ENCODE assay signal across 33 cellular contexts in genomic region chr2:77608510-77608909, GRCh38.
A peak's percentile ranks its signal among the peaks of the same experiment; 100 is the strongest.
DNase-seq lines count a peak whose midpoint lies in the region; ATAC-seq, FAIRE-seq and TF ChIP-seq lines count a peak whose summit lies in the region.
"Had no signal": no experiment of that assay in that cellular context is flagged by ENCODE, and none has a peak within 500 bp of the region (broad histone marks: within the 10 kb centered on the region; RNA-seq: fewer than 3 reads in every experiment).

No MANE protein-coding gene starts in this region.

- no peaks in the 10 kb centered on the region for H3K79me2 ChIP-seq in HepG2 (ENCODE audit: insufficient read depth, low read length)

- peaks cover 22% of the 10 kb centered on the region for H3K9me3 Mint-ChIP-seq in natural killer cell treated with Interleukin-12 subunit alpha and Interleukin-12 subunit beta and Interleukin-15 and Interleukin-18, amount 100 ng/mL, for 72 hours

- intact Hi-C loops in HepG2 (cut with micrococcal nuclease; ENCODE audit: unreplicated experiment) (no loop called here), right lobe of liver (cut with DNase I) (no loop called here)

- H3K9ac ChIP-seq in HepG2 (ENCODE audit: insufficient read depth, low read depth, low read length): no peak overlapping the region
- H3K9ac ChIP-seq: BLaER1; BLaER1 treated with 17β-estradiol and CSF1 and Interleukin-3, amounts not matched to agents 10 nM and 100 nM had no signal

- no peak for ATAC-seq in HepG2
- ATAC-seq in right lobe of liver: no peak
- no peak for ATAC-seq in natural killer cell treated with Interleukin-12 subunit alpha and Interleukin-12 subunit beta and Interleukin-15 and Interleukin-18, amount 100 ng/mL, for 72 hours
- ATAC-seq: A549; CD8-positive, alpha-beta T cell had no signal

- H3K27ac ChIP-seq in HepG2 (ENCODE audit: extremely low read length, insufficient read depth, low read length) (no peak overlapping the region), right lobe of liver (no peak overlapping the region)
- H3K27ac ChIP-seq: 22Rv1; A549; BLaER1; BLaER1 treated with 17β-estradiol and CSF1 and Interleukin-3, amounts not matched to agents 10 nM and 100 nM; C4-2B had no signal

- no peaks in the 10 kb centered on the region for H3K9me3 ChIP-seq in HepG2 (ENCODE audit: low read length)
- no peaks in the 10 kb centered on the region for H3K9me3 ChIP-seq in right lobe of liver
- H3K9me3 ChIP-seq: BE2C; BLaER1; BLaER1 treated with 17β-estradiol and CSF1 and Interleukin-3, amounts not matched to agents 10 nM and 100 nM; Caco-2 had no signal

- H3K36me3 ChIP-seq in HepG2 (replicated peaks in 1 of 2; ENCODE audit: control insufficient read depth in 1 of 2, insufficient read depth in 2 of 2, low read length in 2 of 2) (no peaks in the 10 kb centered on the region), right lobe of liver (no peaks in the 10 kb centered on the region)
- H3K36me3 ChIP-seq: BE2C; BLaER1; BLaER1 treated with 17β-estradiol and CSF1 and Interleukin-3, amounts not matched to agents 10 nM and 100 nM had no signal

- H3K4me1 ChIP-seq in HepG2 (ENCODE audit: insufficient read depth, low read length) (peaks cover 14% of the 10 kb centered on the region), right lobe of liver (no peaks in the 10 kb centered on the region)
- H3K4me1 ChIP-seq: A549; BE2C; BLaER1; BLaER1 treated with 17β-estradiol and CSF1 and Interleukin-3, amounts not matched to agents 10 nM and 100 nM had no signal

- H3K27me3 ChIP-seq in HepG2 (ENCODE audit: control insufficient read depth in 1 of 2, insufficient read depth in 2 of 2, low read length in 2 of 2) (no peaks in the 10 kb centered on the region), right lobe of liver (no peaks in the 10 kb centered on the region)
- H3K27me3 ChIP-seq: BE2C; BLaER1; BLaER1 treated with 17β-estradiol and CSF1 and Interleukin-3, amounts not matched to agents 10 nM and 100 nM had no signal

- H3K27me3 Mint-ChIP-seq in natural killer cell treated with Interleukin-12 subunit alpha and Interleukin-12 subunit beta and Interleukin-15 and Interleukin-18, amount 100 ng/mL, for 72 hours: no peaks in the 10 kb centered on the region
- H3K27me3 Mint-ChIP-seq: B cell; CD4-positive, alpha-beta memory T cell; CD4-positive, alpha-beta T cell; CD4-positive, CD25-positive, alpha-beta regulatory T cell; CD8-positive, alpha-beta memory T cell had no signal

- CTCF ChIA-PET in HepG2 (lab: Yijun Ruan, JAX; ENCODE audit: low intra/inter-chr PET ratio, low total read pairs): no interaction called here

- TF ChIP-seq EP300 in HepG2 (IDR thresholded peaks at IDR 0.05; ENCODE audit: low read depth in 2 of 2, low read length in 2 of 2) (no peak), HepG2 (CRISPR knock-in tag; IDR thresholded peaks at IDR 0.05; ENCODE audit: borderline replicate concordance) (no peak)

- TF ChIP-seq CTCF in HepG2 (CRISPR knock-in tag; IDR thresholded peaks at IDR 0.05) (no peak), right lobe of liver (IDR thresholded peaks at IDR 0.05) (no peak)

- no peak overlapping the region for H3K4me3 ChIP-seq in HepG2 (replicated peaks in 1 of 3; ENCODE audit: insufficient read depth in 1 of 3, low read depth in 2 of 3, low read length in 3 of 3)
- H3K4me3 ChIP-seq in right lobe of liver: no peak overlapping the region
- H3K4me3 ChIP-seq: A549; BLaER1; BLaER1 treated with 17β-estradiol and CSF1 and Interleukin-3, amounts not matched to agents 10 nM and 100 nM had no signal

- DNase-seq in HepG2 (ENCODE audit: low spot score) (no peak), right lobe of liver (no peak), OCI-M1 (lab: John Stamatoyannopoulos, UW) (peak; percentile 4)
- no peak for DNase-seq in natural killer cell treated with Interleukin-12 subunit alpha and Interleukin-12 subunit beta and Interleukin-15 and Interleukin-18, amount 100 ng/mL, for 72 hours (ENCODE audit: low spot score)
- DNase-seq: 8988T; ACHN; AML-193; BE2C; C1 segment of cervical spinal cord; Caco-2; Calu3; CD4-positive, alpha-beta memory T cell; CD4-positive, alpha-beta T cell; CD4-positive, CD25-positive, alpha-beta regulatory T cell; CD8-positive, alpha-beta memory T cell; CD8-positive, alpha-beta T cell; COR-L47; DMS 273 treated with DMSO at 0.1 percent for 48 hours; DMS153; DMS53; DMS79; DMS79 treated with DMSO at 0.1 percent for 48 hours; DND-41; EL had no signal

- no peak overlapping the region for H3K4me3 Mint-ChIP-seq in natural killer cell treated with Interleukin-12 subunit alpha and Interleukin-12 subunit beta and Interleukin-15 and Interleukin-18, amount 100 ng/mL, for 72 hours
- H3K4me3 Mint-ChIP-seq: B cell; CD14-positive monocyte; CD4-positive, alpha-beta memory T cell; CD4-positive, alpha-beta T cell; CD4-positive, CD25-positive, alpha-beta regulatory T cell; CD8-positive, alpha-beta memory T cell; CD8-positive, alpha-beta T cell had no signal

- no peak for TF ChIP-seq RAD21 in HepG2 (CRISPR knock-in tag; IDR thresholded peaks at IDR 0.05)

- no peaks in the 10 kb centered on the region for H4K20me1 ChIP-seq in HepG2 (ENCODE audit: insufficient read depth, low read length)
- H4K20me1 ChIP-seq: BLaER1; BLaER1 treated with 17β-estradiol and CSF1 and Interleukin-3, amounts not matched to agents 10 nM and 100 nM had no signal

- in situ Hi-C loops in HepG2 (cut with HindIII; ENCODE audit: extremely low pct_ligation_motif_present, low pct_unique_long_range_greater_than_20kb): no loop called here

- no peak overlapping the region for H3K27ac Mint-ChIP-seq in natural killer cell treated with Interleukin-12 subunit alpha and Interleukin-12 subunit beta and Interleukin-15 and Interleukin-18, amount 100 ng/mL, for 72 hours
- H3K27ac Mint-ChIP-seq: B cell; CD14-positive monocyte; CD4-positive, alpha-beta memory T cell; CD4-positive, alpha-beta T cell; CD4-positive, CD25-positive, alpha-beta regulatory T cell; CD8-positive, alpha-beta memory T cell; CD8-positive, alpha-beta T cell had no signal

- POLR2A ChIA-PET in HepG2 (lab: Yijun Ruan, JAX): no interaction called here

- no TSS peak for BruUV-seq in HepG2 (replicated peaks; lab: Mats Ljungman, UMichigan)

- no peaks in the 10 kb centered on the region for H3K4me1 Mint-ChIP-seq in natural killer cell treated with Interleukin-12 subunit alpha and Interleukin-12 subunit beta and Interleukin-15 and Interleukin-18, amount 100 ng/mL, for 72 hours (ENCODE audit: low read depth in 2 of 2)
- H3K4me1 Mint-ChIP-seq: B cell; CD14-positive monocyte; CD4-positive, alpha-beta memory T cell; CD4-positive, CD25-positive, alpha-beta regulatory T cell; CD8-positive, alpha-beta memory T cell had no signal

- no peak overlapping the region for H3K4me2 ChIP-seq in HepG2 (ENCODE audit: low read depth, low read length)
- H3K4me2 ChIP-seq: A549; BLaER1; BLaER1 treated with 17β-estradiol and CSF1 and Interleukin-3, amounts not matched to agents 10 nM and 100 nM had no signal

- H3K36me3 Mint-ChIP-seq in natural killer cell treated with Interleukin-12 subunit alpha and Interleukin-12 subunit beta and Interleukin-15 and Interleukin-18, amount 100 ng/mL, for 72 hours: peaks cover 18% of the 10 kb centered on the region
- H3K36me3 Mint-ChIP-seq: CD14-positive monocyte; CD4-positive, alpha-beta memory T cell; CD4-positive, CD25-positive, alpha-beta regulatory T cell; CD8-positive, alpha-beta memory T cell; CD8-positive, alpha-beta T cell had no signal

- FAIRE-seq in HepG2 (lab: Jason Lieb, UNC): no peak
- FAIRE-seq: A204.1, A549, D721Med had no signal

- TF ChIP-seq POLR2A in HepG2 (IDR thresholded peaks at IDR 0.05; ENCODE audit: insufficient read depth in 1 of 2, low read depth in 2 of 2, low read length in 2 of 2) (no peak), right lobe of liver (IDR thresholded peaks at IDR 0.05) (no peak)

- no peak overlapping the region for H2AFZ ChIP-seq in HepG2 (ENCODE audit: low read length)

TF ChIP-seq in HepG2, 621 proteins besides CTCF, POLR2A, EP300 and RAD21:
- TF ChIP-seq ZNF12 (CRISPR knock-in tag; IDR thresholded peaks at IDR 0.05) (peak; percentile 92), ZNF354B (CRISPR knock-in tag; IDR thresholded peaks at IDR 0.05) (no peak)
